Comparison of ENCODE assay signal across 8 cellular contexts in the genomic region with DNA sequence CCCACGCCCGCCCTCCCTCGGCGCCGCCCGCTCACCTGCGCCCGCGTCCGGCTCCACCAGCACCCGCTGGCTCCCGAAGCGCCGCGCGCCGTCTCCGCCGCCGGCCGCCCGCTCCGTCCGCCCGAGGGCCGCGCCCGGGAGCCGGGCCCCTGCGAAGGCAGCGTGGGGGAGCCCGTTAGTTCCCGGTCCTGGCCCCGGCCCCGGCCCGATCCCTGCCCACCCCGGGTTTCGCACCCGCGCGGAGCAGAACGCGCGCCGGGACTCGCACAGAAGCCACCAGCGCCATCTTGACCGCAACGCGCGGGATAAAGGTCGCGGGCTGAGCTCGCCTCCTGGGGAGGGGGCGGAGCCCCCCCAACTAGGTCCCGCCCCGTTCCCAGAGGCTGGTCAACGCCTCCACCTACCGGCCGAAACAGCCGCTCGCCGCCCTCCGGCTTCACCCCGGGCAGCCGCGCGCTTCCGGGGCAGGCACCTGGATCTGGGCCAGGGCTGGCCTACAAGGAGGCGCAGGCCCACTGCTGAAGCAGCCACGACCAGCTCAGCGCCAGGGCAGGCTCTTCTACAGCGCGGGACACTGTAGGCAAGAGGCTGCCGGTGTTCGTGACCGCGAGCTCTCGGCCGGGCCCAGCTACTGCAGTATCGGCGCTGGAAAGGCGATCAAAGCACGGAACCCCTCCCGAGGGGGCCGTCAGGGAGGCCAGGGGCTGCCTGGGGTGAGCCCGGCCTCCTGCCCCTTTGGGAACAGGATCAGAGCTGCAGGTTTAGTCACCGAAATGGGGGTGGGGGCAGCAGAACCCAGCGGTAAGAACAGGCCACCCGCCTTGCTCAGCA. TPM values are rescaled to one million over a fixed set of nuclear protein-coding genes. Genes with fewer than 3 reads are reported as not detected.
DNase-seq lines count a peak whose midpoint lies in the region; ATAC-seq and FAIRE-seq lines count a peak whose summit lies in the region.

A gene with protein sequence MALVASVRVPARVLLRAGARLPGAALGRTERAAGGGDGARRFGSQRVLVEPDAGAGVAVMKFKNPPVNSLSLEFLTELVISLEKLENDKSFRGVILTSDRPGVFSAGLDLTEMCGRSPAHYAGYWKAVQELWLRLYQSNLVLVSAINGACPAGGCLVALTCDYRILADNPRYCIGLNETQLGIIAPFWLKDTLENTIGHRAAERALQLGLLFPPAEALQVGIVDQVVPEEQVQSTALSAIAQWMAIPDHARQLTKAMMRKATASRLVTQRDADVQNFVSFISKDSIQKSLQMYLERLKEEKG (minus strand): TSS at position 307 of the 831 bp plus-strand sequence. CDS start 21 bp downstream, at position 286.

- peaks cover 7% of the 10 kb centered on the region in 2 donors for H3K4me1 ChIP-seq in naive thymus-derived CD4-positive, alpha-beta T cell (ENCODE audit: control insufficient read depth in 2 of 2, insufficient read depth in 2 of 2, low read length in 2 of 2)

- H3K4me3 ChIP-seq in naive thymus-derived CD4-positive, alpha-beta T cell (ENCODE audit: low read length) = peak within 1 kb of the TSS; percentile 62

- peak within 1 kb of the TSS; percentile 94 for H3K27ac Mint-ChIP-seq in activated T-helper 1 cell treated with anti-CD3 and anti-CD28 coated beads, Interleukin-12 subunit alpha, Interleukin-12 subunit beta, Interleukin-2, Interleukin-4 antibody, amounts not matched to agents 30 ng/mL and 10 ng/mL and 1 ng/mL, durations not matched to agents 14 hours and 24 hours and 36 hours
- H3K27ac Mint-ChIP-seq in naive thymus-derived CD4-positive, alpha-beta T cell = peak within 1 kb of the TSS; percentile 85 to 94 (median 91)
- peak within 1 kb of the TSS; percentile 95 for H3K27ac Mint-ChIP-seq in stimulated activated naive B cell treated with anti-CD40 and anti-IgM and Interleukin-4, amounts not matched to agents 10 μg/mL and 1 μg/mL and 100 μg/mL, for 72 hours

- FAIRE-seq in RCC 7860 (lab: Jason Lieb, UNC) = peak; percentile 85

- no peaks in the 10 kb centered on the region for H3K27me3 Mint-ChIP-seq in activated T-helper 1 cell treated with anti-CD3 and anti-CD28 coated beads, Interleukin-12 subunit alpha, Interleukin-12 subunit beta, Interleukin-2, Interleukin-4 antibody, amounts not matched to agents 30 ng/mL and 10 ng/mL and 1 ng/mL, durations not matched to agents 14 hours and 24 hours and 36 hours (ENCODE audit: insufficient read depth)
- H3K27me3 Mint-ChIP-seq in naive thymus-derived CD4-positive, alpha-beta T cell = no peaks in the 10 kb centered on the region
- no peaks in the 10 kb centered on the region for H3K27me3 Mint-ChIP-seq in stimulated activated naive B cell treated with anti-CD40 and anti-IgM and Interleukin-4, amounts not matched to agents 10 μg/mL and 1 μg/mL and 100 μg/mL, for 72 hours

- no peaks in the 10 kb centered on the region for H3K9me3 ChIP-seq in naive thymus-derived CD4-positive, alpha-beta T cell (ENCODE audit: control insufficient read depth in 2 of 3, low read length in 3 of 3)

- ATAC-seq in GM21576 (IDR thresholded peaks at IDR 0.05; ENCODE audit: unreplicated experiment) = peak; percentile 81
- peak; percentile 91 for ATAC-seq in naive thymus-derived CD4-positive, alpha-beta T cell
- ATAC-seq in stimulated activated naive B cell treated with anti-CD40 and anti-IgM and Interleukin-4, amounts not matched to agents 10 μg/mL and 1 μg/mL and 100 μg/mL, for 72 hours (replicated peaks) = peak; percentile 89 to 92

- CTCF ChIA-PET in naive thymus-derived CD4-positive, alpha-beta T cell (lab: Charles Lee) = interaction anchor here (0.6 to 2.5 kb wide), 5 partner anchors 42 to 111 kb away, joined by 3 to 32 read pairs (median 3); partner anchors contain the start of gene CASKIN1

- H3K9me3 Mint-ChIP-seq in activated T-helper 1 cell treated with anti-CD3 and anti-CD28 coated beads, Interleukin-12 subunit alpha, Interleukin-12 subunit beta, Interleukin-2, Interleukin-4 antibody, amounts not matched to agents 30 ng/mL and 10 ng/mL and 1 ng/mL, durations not matched to agents 14 hours and 24 hours and 36 hours = no peaks in the 10 kb centered on the region
- H3K9me3 Mint-ChIP-seq in naive thymus-derived CD4-positive, alpha-beta T cell = no peaks in the 10 kb centered on the region
- no peaks in the 10 kb centered on the region for H3K9me3 Mint-ChIP-seq in stimulated activated naive B cell treated with anti-CD40 and anti-IgM and Interleukin-4, amounts not matched to agents 10 μg/mL and 1 μg/mL and 100 μg/mL, for 72 hours

- H3K36me3 Mint-ChIP-seq in activated T-helper 1 cell treated with anti-CD3 and anti-CD28 coated beads, Interleukin-12 subunit alpha, Interleukin-12 subunit beta, Interleukin-2, Interleukin-4 antibody, amounts not matched to agents 30 ng/mL and 10 ng/mL and 1 ng/mL, durations not matched to agents 14 hours and 24 hours and 36 hours (ENCODE audit: low read depth) = peaks cover 26% of the 10 kb centered on the region
- H3K36me3 Mint-ChIP-seq in naive thymus-derived CD4-positive, alpha-beta T cell = peaks cover 3 to 20% (median 9%) of the 10 kb centered on the region in 5 donors
- peaks cover 22 to 34% of the 10 kb centered on the region in 2 donors for H3K36me3 Mint-ChIP-seq in stimulated activated naive B cell treated with anti-CD40 and anti-IgM and Interleukin-4, amounts not matched to agents 10 μg/mL and 1 μg/mL and 100 μg/mL, for 72 hours

- intact Hi-C loops in activated T-helper 1 cell treated with anti-CD3 and anti-CD28 coated beads, Interleukin-12 subunit alpha, Interleukin-12 subunit beta, Interleukin-2, Interleukin-4 antibody, amounts not matched to agents 30 ng/mL and 10 ng/mL and 1 ng/mL, durations not matched to agents 14 hours and 24 hours and 36 hours (cut with micrococcal nuclease) = loop anchor here (1.0 to 2.0 kb wide), 6 partner anchors 17 to 178 kb away; partner anchors contain the start of genes CCNF, E4F1, MLST8 and RNPS1
- intact Hi-C loops in naive thymus-derived CD4-positive, alpha-beta T cell (cut with micrococcal nuclease) = loop anchor here (1.0 to 5.0 kb wide), 8 partner anchors 17 to 236 kb away; partner anchors contain the start of genes E4F1 (in 2 of the 2), RNPS1 (in 2 of the 2), MLST8 (in 1 of the 2) and TRAF7 (in 1 of the 2)

- H3K27ac ChIP-seq in naive thymus-derived CD4-positive, alpha-beta T cell (ENCODE audit: low read depth, low read length) = peak within 1 kb of the TSS; percentile 76

- H3K4me1 Mint-ChIP-seq in activated T-helper 1 cell treated with anti-CD3 and anti-CD28 coated beads, Interleukin-12 subunit alpha, Interleukin-12 subunit beta, Interleukin-2, Interleukin-4 antibody, amounts not matched to agents 30 ng/mL and 10 ng/mL and 1 ng/mL, durations not matched to agents 14 hours and 24 hours and 36 hours (ENCODE audit: low read depth) = peaks cover 8% of the 10 kb centered on the region
- peaks cover 0 to 10% (median 7%) of the 10 kb centered on the region in 7 donors for H3K4me1 Mint-ChIP-seq in naive thymus-derived CD4-positive, alpha-beta T cell
- H3K4me1 Mint-ChIP-seq in stimulated activated naive B cell treated with anti-CD40 and anti-IgM and Interleukin-4, amounts not matched to agents 10 μg/mL and 1 μg/mL and 100 μg/mL, for 72 hours = peaks cover 15 to 29% of the 10 kb centered on the region in 2 donors

- H3K27me3 ChIP-seq in naive thymus-derived CD4-positive, alpha-beta T cell (ENCODE audit: control insufficient read depth in 2 of 2, insufficient read depth in 2 of 2, low read length in 2 of 2) = no peaks in the 10 kb centered on the region

- in situ Hi-C loops in KBM-7 (cut with MboI; ENCODE audit: low pct_unique_long_range_greater_than_20kb, low sequenced_read_pairs) = no loop called here

- peak; percentile 81 for DNase-seq in DMS79 (lab: John Stamatoyannopoulos, UW)
- peak; percentile 93 for DNase-seq in KBM-7
- DNase-seq in RCC 7860 (ENCODE audit: low spot score) = peak; percentile 94
- DNase-seq in activated T-helper 1 cell treated with anti-CD3 and anti-CD28 coated beads, Interleukin-12 subunit alpha, Interleukin-12 subunit beta, Interleukin-2, Interleukin-4 antibody, amounts not matched to agents 30 ng/mL and 10 ng/mL and 1 ng/mL, durations not matched to agents 14 hours and 24 hours and 36 hours (ENCODE audit: low spot score) = peak; percentile 80
- peak; percentile 96 for DNase-seq in fibroblast of gingiva (ENCODE audit: low read depth)
- DNase-seq in naive thymus-derived CD4-positive, alpha-beta T cell = peak; percentile 48 to 90 (median 62)
- DNase-seq in stimulated activated naive B cell treated with anti-CD40 and anti-IgM and Interleukin-4, amounts not matched to agents 10 μg/mL and 1 μg/mL and 100 μg/mL, for 72 hours = peak; percentile 88

- H3K4me3 Mint-ChIP-seq in activated T-helper 1 cell treated with anti-CD3 and anti-CD28 coated beads, Interleukin-12 subunit alpha, Interleukin-12 subunit beta, Interleukin-2, Interleukin-4 antibody, amounts not matched to agents 30 ng/mL and 10 ng/mL and 1 ng/mL, durations not matched to agents 14 hours and 24 hours and 36 hours = peak within 1 kb of the TSS; percentile 91
- H3K4me3 Mint-ChIP-seq in naive thymus-derived CD4-positive, alpha-beta T cell = peak within 1 kb of the TSS; percentile 85 to 94 (median 89)
- peak within 1 kb of the TSS; percentile 89 to 96 for H3K4me3 Mint-ChIP-seq in stimulated activated naive B cell treated with anti-CD40 and anti-IgM and Interleukin-4, amounts not matched to agents 10 μg/mL and 1 μg/mL and 100 μg/mL, for 72 hours

- peaks cover 4 to 34% (median 5%) of the 10 kb centered on the region in 3 experiments for H3K36me3 ChIP-seq in naive thymus-derived CD4-positive, alpha-beta T cell (ENCODE audit: control insufficient read depth in 2 of 3, insufficient read depth in 3 of 3, low read length in 3 of 3)

- POLR2A ChIA-PET in naive thymus-derived CD4-positive, alpha-beta T cell (lab: Charles Lee) = interaction anchor here (0.7 to 2.0 kb wide), 16 partner anchors 12 to 281 kb away, joined by 3 to 9 read pairs (median 4); partner anchors contain the start of genes AMDHD2, MLST8, PGP and RNPS1

RNA-seq across cellular contexts. Expression of the gene that starts here (rescaled TPM):
- 35.5 and 36.5 TPM in 2 replicates for total RNA-seq in activated T-helper 1 cell treated with anti-CD3 and anti-CD28 coated beads, Interleukin-12 subunit alpha, Interleukin-12 subunit beta, Interleukin-2, Interleukin-4 antibody, amounts not matched to agents 30 ng/mL and 10 ng/mL and 1 ng/mL, durations not matched to agents 14 hours and 24 hours and 36 hours
- 10 to 100 TPM; 19.9 to 29.3 (median 26.8) TPM for total RNA-seq in naive thymus-derived CD4-positive, alpha-beta T cell
- polyA plus RNA-seq in naive thymus-derived CD4-positive, alpha-beta T cell = 10 to 100 TPM; 39.9 to 44.2 TPM

Comparison
In these comparisons a context has a peak if more than half of its experiments do, and no peak if none do; other contexts are left out.
1. Peak in every context shown above with its lines: DNase-seq, ATAC-seq, H3K4me3 ChIP-seq and H3K27ac ChIP-seq.